1 cellular context compared by ENCODE assay signal in genomic region chr18:62725896-62726295, GRCh38.
TF ChIP-seq lines count a peak whose summit lies in the region.

No MANE protein-coding gene starts in this region.

TF ChIP-seq in GM23338, 12 proteins besides CTCF, POLR2A, EP300 and RAD21 (continued from another document):
- TF ChIP-seq ZNF462 (CRISPR knock-in tag; IDR thresholded peaks at IDR 0.05) (no peak), EZH2phosphoT487 (IDR thresholded peaks at IDR 0.05; ENCODE audit: unreplicated experiment) (no peak), ZNF331 (CRISPR knock-in tag; IDR thresholded peaks at IDR 0.05; ENCODE audit: low read depth) (no peak), NANOG (IDR thresholded peaks at IDR 0.05; ENCODE audit: borderline replicate concordance) (no peak), POLR2AphosphoS5 (IDR thresholded peaks at IDR 0.05; ENCODE audit: low read depth) (no peak), STAT1 (IDR thresholded peaks at IDR 0.05; ENCODE audit: unreplicated experiment) (no peak), ETS1 (IDR thresholded peaks at IDR 0.05) (no peak), CREB1 (CRISPR knock-in tag; IDR thresholded peaks at IDR 0.05; ENCODE audit: low read depth) (no peak), JUNB (IDR thresholded peaks at IDR 0.05; ENCODE audit: unreplicated experiment) (no peak), EZH2 (IDR thresholded peaks at IDR 0.05; ENCODE audit: low read depth, unreplicated experiment) (no peak), REST (IDR thresholded peaks at IDR 0.05; ENCODE audit: unreplicated experiment) (no peak)
